Comparison of ENCODE assay signal across 25 cellular contexts in the genomic region with DNA sequence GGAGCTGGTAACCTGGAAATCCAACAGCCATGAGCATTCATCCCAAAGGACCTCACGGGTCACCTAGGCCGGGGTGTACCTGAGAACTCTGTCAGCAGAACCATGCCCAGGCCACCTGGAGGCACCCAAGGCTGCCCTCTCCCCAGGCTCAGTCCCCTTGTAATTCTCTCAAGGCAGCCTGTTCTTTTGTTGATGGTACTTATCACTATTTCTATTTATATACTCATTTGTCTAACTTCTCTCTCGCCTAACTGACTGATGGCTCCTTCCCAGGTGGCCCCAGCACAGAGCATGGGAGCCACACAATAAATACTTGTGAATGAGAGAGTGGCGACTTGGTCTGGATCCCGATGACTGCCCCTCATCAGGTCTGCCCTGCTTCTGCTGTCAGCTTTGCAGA. TPM values are rescaled to one million over a fixed set of nuclear protein-coding genes. Genes with fewer than 3 reads are reported as not detected.
"Had no signal": no experiment of that assay in that cellular context is flagged by ENCODE, and none has a peak within 500 bp of the region (broad histone marks: within the 10 kb centered on the region; RNA-seq: fewer than 3 reads in every experiment).

No MANE protein-coding gene starts in this region.

- ATAC-seq: activated naive CD4-positive, alpha-beta T cell treated with anti-CD3 and anti-CD28 coated beads, Interleukin-2, amount 50 U/mL, for 72 hours; left colon; lower lobe of right lung; mucosa of descending colon; stimulated activated naive CD8-positive, alpha-beta T cell treated with anti-CD3 and anti-CD28 coated beads, Interleukin-15, amount 100 ng/mL, for 72 hours had no signal

- H2AFZ ChIP-seq: neural progenitor cell had no signal

- H3K9me3 Mint-ChIP-seq: activated naive CD4-positive, alpha-beta T cell treated with anti-CD3 and anti-CD28 coated beads, Interleukin-2, amount 50 U/mL, for 72 hours; central memory CD8-positive, alpha-beta T cell; naive B cell; neural progenitor cell; stimulated activated naive CD8-positive, alpha-beta T cell treated with anti-CD3 and anti-CD28 coated beads, Interleukin-15, amount 100 ng/mL, for 72 hours had no signal

- H3K4me3 ChIP-seq: dorsolateral prefrontal cortex, esophagus muscularis mucosa, lower lobe of right lung, mucosa of descending colon, neural progenitor cell, prostate gland, tibial artery had no signal

- H3K4me1 ChIP-seq: lower lobe of right lung, neural progenitor cell, prostate gland had no signal

- H3K9ac ChIP-seq: neural progenitor cell had no signal

- H3K4me2 ChIP-seq: neural progenitor cell had no signal

- H3K27ac Mint-ChIP-seq: activated naive CD4-positive, alpha-beta T cell treated with anti-CD3 and anti-CD28 coated beads, Interleukin-2, amount 50 U/mL, for 72 hours; neural progenitor cell; stimulated activated naive CD8-positive, alpha-beta T cell treated with anti-CD3 and anti-CD28 coated beads, Interleukin-15, amount 100 ng/mL, for 72 hours had no signal

- DNase-seq: activated CD4-positive, alpha-beta T cell treated with anti-CD3 and anti-CD28 coated beads for 1 hour; activated T-cell treated with anti-CD3 and anti-CD28 coated beads, Interleukin-2, amount 50 U/mL, for 1 hour; brain microvascular endothelial cell; dorsolateral prefrontal cortex; glutamatergic neuron; hypothalamus; left colon; lower lobe of right lung; mesendoderm; mucosa of descending colon; naive B cell; stimulated activated CD4-positive, alpha-beta T cell treated with anti-CD3 and anti-CD28 coated beads, Interleukin-12 subunit alpha, Interleukin-12 subunit beta, amount 100 ng/mL, for 4 hours; stimulated activated naive CD8-positive, alpha-beta T cell treated with anti-CD3 and anti-CD28 coated beads, Interleukin-15, amount 100 ng/mL, for 72 hours; T-helper 1 cell; WERI-Rb-1 had no signal

- H3K27me3 ChIP-seq: brain microvascular endothelial cell, dorsolateral prefrontal cortex, esophagus muscularis mucosa, neural progenitor cell, tibial artery had no signal

- H3K4me1 Mint-ChIP-seq: central memory CD8-positive, alpha-beta T cell; neural progenitor cell had no signal

- H3K4me3 Mint-ChIP-seq: central memory CD8-positive, alpha-beta T cell; naive B cell; neural progenitor cell; stimulated activated naive CD8-positive, alpha-beta T cell treated with anti-CD3 and anti-CD28 coated beads, Interleukin-15, amount 100 ng/mL, for 72 hours had no signal

- H3K36me3 ChIP-seq: brain microvascular endothelial cell, neural progenitor cell, prostate gland had no signal

- H3K36me3 Mint-ChIP-seq: activated naive CD4-positive, alpha-beta T cell treated with anti-CD3 and anti-CD28 coated beads, Interleukin-2, amount 50 U/mL, for 72 hours had no signal

- H3K27ac ChIP-seq: brain microvascular endothelial cell, dorsolateral prefrontal cortex, esophagus muscularis mucosa, lower lobe of right lung, neural progenitor cell, prostate gland, tibial artery, WERI-Rb-1 had no signal

- H3K9me3 ChIP-seq: esophagus muscularis mucosa, lower lobe of right lung, mucosa of descending colon, prostate gland, tibial artery had no signal

- H3K27me3 Mint-ChIP-seq: central memory CD8-positive, alpha-beta T cell; naive B cell; stimulated activated naive CD8-positive, alpha-beta T cell treated with anti-CD3 and anti-CD28 coated beads, Interleukin-15, amount 100 ng/mL, for 72 hours had no signal

RNA-seq across cellular contexts. Expression of a gene that starts 31.4 kb away (rescaled TPM):
- total RNA-seq: activated naive CD4-positive, alpha-beta T cell treated with anti-CD3 and anti-CD28 coated beads, Interleukin-2, amount 50 U/mL, for 72 hours; dorsolateral prefrontal cortex; esophagus muscularis mucosa; frontal cortex; left colon; lower lobe of right lung; mucosa of descending colon; osteocyte had no signal

RNA-seq across cellular contexts. Expression of a gene that starts 50.7 kb away (rescaled TPM):
- total RNA-seq: activated naive CD4-positive, alpha-beta T cell treated with anti-CD3 and anti-CD28 coated beads, Interleukin-2, amount 50 U/mL, for 72 hours; dorsolateral prefrontal cortex; esophagus muscularis mucosa; frontal cortex; left colon; lower lobe of right lung; mucosa of descending colon; osteocyte; skeletal muscle tissue; urinary bladder had no signal
